ENCODE assay signal across 8 cellular contexts in genomic region chr5:150129813-150130492, GRCh38. TPM values are rescaled to one million over a fixed set of nuclear protein-coding genes. Genes with fewer than 3 reads are reported as not detected.
A peak's percentile ranks its signal among the peaks of the same experiment; 100 is the strongest.
DNase-seq lines count a peak whose midpoint lies in the region; ATAC-seq and TF ChIP-seq lines count a peak whose summit lies in the region.

No MANE protein-coding gene starts in this region.

- no peaks in the 10 kb centered on the region for H3K9me3 Mint-ChIP-seq in HFFc6
- H3K9me3 Mint-ChIP-seq in activated T-helper 2 cell treated with anti-CD3 and anti-CD28 coated beads, Interferon-gamma antibody, Interleukin-2, Interleukin-4, amounts not matched to agents 10 μg/mL and 5 μg/mL and 100 μg/mL, durations not matched to agents 14 hours and 24 hours and 36 hours = no peaks in the 10 kb centered on the region

- H3K27ac ChIP-seq in OCI-LY1 (ENCODE audit: low read depth, low read length, poor library complexity, severe bottlenecking) (no peak overlapping the region), foreskin keratinocyte (no peak overlapping the region), osteoblast (ENCODE audit: low read depth, low read length) (peak overlapping the region; percentile 8), upper lobe of right lung (no peak overlapping the region)

- no peak overlapping the region for H3K4me3 ChIP-seq in OCI-LY1 (ENCODE audit: low read depth, low read length, poor library complexity, severe bottlenecking)
- no peak overlapping the region for H3K4me3 ChIP-seq in osteoblast (ENCODE audit: insufficient read depth, low read length)
- no peak overlapping the region for H3K4me3 ChIP-seq in upper lobe of right lung

- H3K27ac Mint-ChIP-seq in HFFc6 = peak overlapping the region; percentile 67
- H3K27ac Mint-ChIP-seq in activated T-helper 2 cell treated with anti-CD3 and anti-CD28 coated beads, Interferon-gamma antibody, Interleukin-2, Interleukin-4, amounts not matched to agents 10 μg/mL and 5 μg/mL and 100 μg/mL, durations not matched to agents 14 hours and 24 hours and 36 hours = no peak overlapping the region

- peaks cover 68% of the 10 kb centered on the region for H3K4me1 Mint-ChIP-seq in HFFc6 (ENCODE audit: low read depth)
- H3K4me1 Mint-ChIP-seq in activated T-helper 2 cell treated with anti-CD3 and anti-CD28 coated beads, Interferon-gamma antibody, Interleukin-2, Interleukin-4, amounts not matched to agents 10 μg/mL and 5 μg/mL and 100 μg/mL, durations not matched to agents 14 hours and 24 hours and 36 hours (ENCODE audit: low read depth) = no peaks in the 10 kb centered on the region

- H3K79me2 ChIP-seq in OCI-LY1 (ENCODE audit: insufficient read depth, low read length) = no peaks in the 10 kb centered on the region
- peaks cover 17% of the 10 kb centered on the region for H3K79me2 ChIP-seq in osteoblast (ENCODE audit: insufficient read depth, low read length)

- ATAC-seq in foreskin keratinocyte (peak; percentile 71), upper lobe of right lung (peak; percentile 87), GM19035 (IDR thresholded peaks at IDR 0.05; ENCODE audit: unreplicated experiment) (no peak)

- intact Hi-C loops in activated T-helper 2 cell treated with anti-CD3 and anti-CD28 coated beads, Interferon-gamma antibody, Interleukin-2, Interleukin-4, amounts not matched to agents 10 μg/mL and 5 μg/mL and 100 μg/mL, durations not matched to agents 14 hours and 24 hours and 36 hours (cut with micrococcal nuclease) = loop anchor here (1.0 kb wide), 1 partner anchor 88 kb away; no protein-coding TSS in a partner anchor
- intact Hi-C loops in upper lobe of right lung (cut with DNase I) = no loop called here

- TF ChIP-seq CTCF in HFFc6 (IDR thresholded peaks at IDR 0.05) (peak; percentile 96), OCI-LY1 (IDR thresholded peaks at IDR 0.05; ENCODE audit: low read length) (peak; percentile 85), foreskin keratinocyte (conservative IDR thresholded peaks at IDR 0.05) (peak; percentile 90), osteoblast (IDR thresholded peaks at IDR 0.05; ENCODE audit: extremely low read depth, low read depth, low read length) (peak; percentile 93), upper lobe of right lung (IDR thresholded peaks at IDR 0.05) (peak; percentile 86)

- no peak overlapping the region for H3K4me3 Mint-ChIP-seq in HFFc6
- no peak overlapping the region for H3K4me3 Mint-ChIP-seq in activated T-helper 2 cell treated with anti-CD3 and anti-CD28 coated beads, Interferon-gamma antibody, Interleukin-2, Interleukin-4, amounts not matched to agents 10 μg/mL and 5 μg/mL and 100 μg/mL, durations not matched to agents 14 hours and 24 hours and 36 hours (ENCODE audit: low read depth)

- H3K4me1 ChIP-seq in OCI-LY1 (ENCODE audit: insufficient read depth, low read length, severe bottlenecking) (no peaks in the 10 kb centered on the region), foreskin keratinocyte (no peaks in the 10 kb centered on the region), osteoblast (ENCODE audit: insufficient read depth, low read length) (peaks cover 25% of the 10 kb centered on the region), upper lobe of right lung (peaks cover 14% of the 10 kb centered on the region)

- no peak overlapping the region for H3K9ac ChIP-seq in OCI-LY1 (ENCODE audit: low read length)

- H3K9me3 ChIP-seq in OCI-LY1 (ENCODE audit: low read length) (no peaks in the 10 kb centered on the region), osteoblast (ENCODE audit: low read depth, low read length) (no peaks in the 10 kb centered on the region), upper lobe of right lung (no peaks in the 10 kb centered on the region)

- H3K9me2 ChIP-seq in OCI-LY1 (ENCODE audit: low read depth, low read length) = no peaks in the 10 kb centered on the region

- DNase-seq in EH (ENCODE audit: low read depth) (peak; percentile 77), HFFc6 (peak; percentile 56), foreskin keratinocyte (peak; percentile 28 to 47), osteoblast (ENCODE audit: insufficient read length, low spot score, missing footprints) (peak; percentile 98), upper lobe of right lung (peak; percentile 82)
- peak; percentile 28 for DNase-seq in activated T-helper 2 cell treated with anti-CD3 and anti-CD28 coated beads, Interferon-gamma antibody, Interleukin-2, Interleukin-4, amounts not matched to agents 10 μg/mL and 5 μg/mL and 100 μg/mL, durations not matched to agents 14 hours and 24 hours and 36 hours (ENCODE audit: low spot score)

- H3K27me3 Mint-ChIP-seq in HFFc6 (ENCODE audit: insufficient read depth) = peaks cover 11% of the 10 kb centered on the region
- no peaks in the 10 kb centered on the region for H3K27me3 Mint-ChIP-seq in activated T-helper 2 cell treated with anti-CD3 and anti-CD28 coated beads, Interferon-gamma antibody, Interleukin-2, Interleukin-4, amounts not matched to agents 10 μg/mL and 5 μg/mL and 100 μg/mL, durations not matched to agents 14 hours and 24 hours and 36 hours (ENCODE audit: low read depth)

- H3K36me3 ChIP-seq in OCI-LY1 (ENCODE audit: insufficient read depth, low read length) = no peaks in the 10 kb centered on the region
- H3K36me3 ChIP-seq in osteoblast (ENCODE audit: insufficient read depth, low read length) = peaks cover 97% of the 10 kb centered on the region
- H3K36me3 ChIP-seq in upper lobe of right lung = peaks cover 20% of the 10 kb centered on the region

- peaks cover 76% of the 10 kb centered on the region for H3K36me3 Mint-ChIP-seq in HFFc6 (ENCODE audit: low read depth)
- no peaks in the 10 kb centered on the region for H3K36me3 Mint-ChIP-seq in activated T-helper 2 cell treated with anti-CD3 and anti-CD28 coated beads, Interferon-gamma antibody, Interleukin-2, Interleukin-4, amounts not matched to agents 10 μg/mL and 5 μg/mL and 100 μg/mL, durations not matched to agents 14 hours and 24 hours and 36 hours (ENCODE audit: low read depth)

- H3K4me2 ChIP-seq in OCI-LY1 (ENCODE audit: low read length) (no peak overlapping the region), osteoblast (ENCODE audit: insufficient read depth, low read length) (no peak overlapping the region)

- H2AFZ ChIP-seq in OCI-LY1 (ENCODE audit: low read length) = no peak overlapping the region
- no peak overlapping the region for H2AFZ ChIP-seq in osteoblast (ENCODE audit: low read length)

- H3F3A ChIP-seq in OCI-LY1 (ENCODE audit: insufficient read depth, low read length) = no peaks in the 10 kb centered on the region

- H3K27me3 ChIP-seq in OCI-LY1 (ENCODE audit: insufficient read depth, low read length) (no peaks in the 10 kb centered on the region), foreskin keratinocyte (no peaks in the 10 kb centered on the region), osteoblast (ENCODE audit: insufficient read depth, low read length) (no peaks in the 10 kb centered on the region), upper lobe of right lung (no peaks in the 10 kb centered on the region)

- no peaks in the 10 kb centered on the region for H4K20me1 ChIP-seq in OCI-LY1 (ENCODE audit: insufficient read depth, low read length)
- no peaks in the 10 kb centered on the region for H4K20me1 ChIP-seq in osteoblast (ENCODE audit: insufficient read depth, low read length)

RNA-seq across cellular contexts. Expression of gene PDGFRB, which starts 25.7 kb away (rescaled TPM):
- 100 to 1,000 TPM; 137 to 208 (median 180) TPM for total RNA-seq in HFFc6 (2021; fragmentation: NEBNext Ultra II Directional; extraction: Animal tissue kit (Norgen Biotek cat#: 25700))
- 0.46 and 1.3 TPM in 2 replicates for total RNA-seq in activated T-helper 2 cell treated with anti-CD3 and anti-CD28 coated beads, Interferon-gamma antibody, Interleukin-2, Interleukin-4, amounts not matched to agents 10 μg/mL and 5 μg/mL and 100 μg/mL, durations not matched to agents 14 hours and 24 hours and 36 hours
- not detected in 2 replicates for total RNA-seq in foreskin keratinocyte
- polyA plus RNA-seq in foreskin keratinocyte = not detected in 2 replicates
- 531 and 567 TPM in 2 replicates for total RNA-seq in osteoblast
- 120 TPM for total RNA-seq in upper lobe of right lung

RNA-seq across cellular contexts. Expression of gene CDX1, which starts 36.6 kb away (rescaled TPM):
- under 1 TPM in 1 of 6 experiments, not detected in 5; 0.11 TPM for total RNA-seq in HFFc6 (2021; fragmentation: NEBNext Ultra II Directional; extraction: Animal tissue kit (Norgen Biotek cat#: 25700))
- not detected in 2 replicates for total RNA-seq in activated T-helper 2 cell treated with anti-CD3 and anti-CD28 coated beads, Interferon-gamma antibody, Interleukin-2, Interleukin-4, amounts not matched to agents 10 μg/mL and 5 μg/mL and 100 μg/mL, durations not matched to agents 14 hours and 24 hours and 36 hours
- total RNA-seq in foreskin keratinocyte (not detected in 2 replicates), osteoblast (0.29 and 0.36 TPM in 2 replicates), upper lobe of right lung (not detected)
- polyA plus RNA-seq in foreskin keratinocyte = not detected in 2 replicates

RNA-seq across cellular contexts. Expression of gene CSF1R, which starts 43.6 kb away (rescaled TPM):
- 1 to 10 TPM in 2 of 6 experiments, under 1 TPM in 4; 0.26 to 1.5 (median 0.78) TPM for total RNA-seq in HFFc6 (2021; fragmentation: NEBNext Ultra II Directional; extraction: Animal tissue kit (Norgen Biotek cat#: 25700))
- 0.18 and 0.27 TPM in 2 replicates for total RNA-seq in activated T-helper 2 cell treated with anti-CD3 and anti-CD28 coated beads, Interferon-gamma antibody, Interleukin-2, Interleukin-4, amounts not matched to agents 10 μg/mL and 5 μg/mL and 100 μg/mL, durations not matched to agents 14 hours and 24 hours and 36 hours
- total RNA-seq in foreskin keratinocyte (not detected in 2 replicates), osteoblast (0.36 and 0.88 TPM in 2 replicates), upper lobe of right lung (48.7 TPM)
- polyA plus RNA-seq in foreskin keratinocyte = 0.02 TPM in 1 of 2 replicates, not detected in the other

RNA-seq across cellular contexts. Expression of gene SLC6A7, which starts 59.9 kb away (rescaled TPM):
- total RNA-seq in HFFc6 (2021; fragmentation: NEBNext Ultra II Directional; extraction: Animal tissue kit (Norgen Biotek cat#: 25700)) = not detected
- not detected in 2 replicates for total RNA-seq in activated T-helper 2 cell treated with anti-CD3 and anti-CD28 coated beads, Interferon-gamma antibody, Interleukin-2, Interleukin-4, amounts not matched to agents 10 μg/mL and 5 μg/mL and 100 μg/mL, durations not matched to agents 14 hours and 24 hours and 36 hours
- total RNA-seq in foreskin keratinocyte = not detected in 2 replicates
- polyA plus RNA-seq in foreskin keratinocyte = not detected in 2 replicates
- total RNA-seq in osteoblast = under 0.01 TPM in 1 of 2 replicates, not detected in the other
- total RNA-seq in upper lobe of right lung = not detected

Comparison
In these comparisons a context has a peak if more than half of its experiments do, and no peak if none do; other contexts are left out.
1. DNase-seq: peak in every context shown above with its lines; median percentile 98 in osteoblast; 82 in upper lobe of right lung; 77 in EH; 56 in HFFc6; 38 in foreskin keratinocyte; 28 in activated T-helper 2 cell treated with anti-CD3 and anti-CD28 coated beads, Interferon-gamma antibody, Interleukin-2, Interleukin-4, amounts not matched to agents 10 μg/mL and 5 μg/mL and 100 μg/mL, durations not matched to agents 14 hours and 24 hours and 36 hours.
2. RNA of gene PDGFRB, which starts 25.7 kb away (total RNA-seq): 531 to 567 TPM in osteoblast, 137 to 208 TPM in HFFc6 and 120 TPM in upper lobe of right lung (single experiment); 0.46 to 1.3 TPM in activated T-helper 2 cell treated with anti-CD3 and anti-CD28 coated beads, Interferon-gamma antibody, Interleukin-2, Interleukin-4, amounts not matched to agents 10 μg/mL and 5 μg/mL and 100 μg/mL, durations not matched to agents 14 hours and 24 hours and 36 hours and not detected in foreskin keratinocyte; every median in the first group is over 10 times any median in the second.
3. RNA of gene CSF1R, which starts 43.6 kb away (total RNA-seq): 48.7 TPM in upper lobe of right lung (single experiment); 0.26 to 1.5 TPM in HFFc6, 0.36 to 0.88 TPM in osteoblast, 0.18 to 0.27 TPM in activated T-helper 2 cell treated with anti-CD3 and anti-CD28 coated beads, Interferon-gamma antibody, Interleukin-2, Interleukin-4, amounts not matched to agents 10 μg/mL and 5 μg/mL and 100 μg/mL, durations not matched to agents 14 hours and 24 hours and 36 hours and not detected in foreskin keratinocyte; every median in the first group is over 10 times any median in the second.
4. Peak in every context shown above with its lines, with median percentiles within 50 percentile points of each other: CTCF ChIP-seq.